Comparison of ENCODE assay signal across 8 cellular contexts in the genomic region with DNA sequence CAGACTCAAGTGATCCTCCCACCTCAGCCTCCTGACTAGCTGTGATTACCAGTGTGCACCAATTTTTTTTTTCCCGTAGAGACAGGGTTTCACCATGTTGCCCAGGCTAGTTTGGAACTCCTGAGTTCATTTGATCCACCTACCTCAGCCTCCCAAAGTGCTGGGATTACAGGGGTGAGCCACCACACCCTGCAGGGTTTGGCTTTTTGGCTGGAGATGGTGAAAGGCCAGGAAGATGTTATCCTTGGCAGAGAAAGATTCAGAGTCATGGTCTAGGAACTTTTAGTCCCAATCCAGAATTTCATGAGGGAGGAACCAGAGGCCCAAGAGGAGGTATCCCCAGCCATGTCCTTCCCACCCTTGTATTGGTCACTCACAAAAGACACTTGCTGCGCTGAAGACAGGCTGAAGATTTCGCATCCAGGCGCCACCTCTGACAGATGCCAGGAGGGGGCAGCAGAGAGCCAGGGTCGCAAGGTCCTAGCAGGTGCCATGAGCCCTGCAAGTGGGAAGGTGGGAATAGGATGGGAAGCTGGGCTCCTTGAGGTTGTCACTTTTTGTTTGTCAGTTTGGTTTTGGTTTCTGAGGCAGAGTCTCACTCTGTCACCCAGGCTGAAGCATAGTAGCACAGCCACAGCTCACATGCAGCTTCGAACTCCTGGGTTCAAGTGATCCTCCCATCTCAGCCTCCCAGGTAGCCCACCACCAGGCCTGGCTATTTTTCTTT. TPM values are rescaled to one million over a fixed set of nuclear protein-coding genes. Genes with fewer than 3 reads are reported as not detected.
DNase-seq lines count a peak whose midpoint lies in the region; ATAC-seq and TF ChIP-seq lines count a peak whose summit lies in the region.
"Not testable (repeated sequence)": the region's sequence is repeated elsewhere in the genome, so short reads cannot be mapped to it uniquely, and the experiment has no call there.

No MANE protein-coding gene starts in this region.

- CTCF ChIA-PET in Calu3 (lab: Charles Lee): interaction anchor here (0.6 to 2.6 kb wide), 11 partner anchors 32 to 448 kb away, joined by 3 to 17 read pairs (median 5); partner anchors contain the start of genes ACTL10 and CBFA2T2

- not testable (repeated sequence) for BruUV-seq in Calu3 (replicated peaks; lab: Mats Ljungman, UMichigan)

- not testable (repeated sequence) for H3K27me3 Mint-ChIP-seq in Calu3 (ENCODE audit: unreplicated experiment)
- H3K27me3 Mint-ChIP-seq in nephron progenitor cell (ENCODE audit: low read depth, poor library complexity): peaks cover 51% of the 10 kb centered on the region

- H3K27ac Mint-ChIP-seq in Calu3 (ENCODE audit: unreplicated experiment); activated naive CD4-positive, alpha-beta T cell treated with anti-CD3 and anti-CD28 coated beads, Interleukin-2, amount 50 U/mL, for 72 hours; nephron progenitor cell: not testable (repeated sequence)

- DNase-seq in Calu3: peak; percentile 96
- DNase-seq in NCI-H2196 (lab: John Stamatoyannopoulos, UW; ENCODE audit: unreplicated experiment): peak; percentile 81
- DNase-seq in T-helper 9 cell: peak; percentile 84
- DNase-seq in activated naive CD4-positive, alpha-beta T cell treated with anti-CD3 and anti-CD28 coated beads, Interleukin-2, amount 50 U/mL, for 72 hours (ENCODE audit: low spot score in 2 of 2): peak; percentile 78 to 88
- peak; percentile 57 for DNase-seq in foreskin melanocyte
- DNase-seq in nephron progenitor cell: peak; percentile 93
- peak; percentile 93 for DNase-seq in stimulated activated CD8-positive, alpha-beta memory T cell treated with anti-CD3 and anti-CD28 coated beads, Interleukin-4, amount 100 ng/mL, for 48 hours

- not testable (repeated sequence) for H3K36me3 Mint-ChIP-seq in Calu3 (ENCODE audit: insufficient read depth, unreplicated experiment); activated naive CD4-positive, alpha-beta T cell treated with anti-CD3 and anti-CD28 coated beads, Interleukin-2, amount 50 U/mL, for 72 hours; nephron progenitor cell (ENCODE audit: low read depth)

- H3K4me3 Mint-ChIP-seq in Calu3 (ENCODE audit: low read depth, unreplicated experiment); nephron progenitor cell: not testable (repeated sequence)

- H3K9me3 Mint-ChIP-seq in Calu3 (ENCODE audit: low read depth, unreplicated experiment); activated naive CD4-positive, alpha-beta T cell treated with anti-CD3 and anti-CD28 coated beads, Interleukin-2, amount 50 U/mL, for 72 hours; nephron progenitor cell: not testable (repeated sequence)

- H3K4me1 Mint-ChIP-seq in Calu3 (ENCODE audit: low read depth, unreplicated experiment); nephron progenitor cell: not testable (repeated sequence)

- intact Hi-C loops in Calu3 (cut with micrococcal nuclease; ENCODE audit: unreplicated experiment): loop anchor here (1.0 to 5.0 kb wide), 2 partner anchors 195 to 211 kb away; no protein-coding TSS in a partner anchor

- TF ChIP-seq CTCF in Calu3 (IDR thresholded peaks at IDR 0.05; ENCODE audit: unreplicated experiment) (peak; percentile 99), nephron progenitor cell (IDR thresholded peaks at IDR 0.05) (peak; percentile 97)

- peak; percentile 59 for ATAC-seq in HG02610 (IDR thresholded peaks at IDR 0.05; ENCODE audit: unreplicated experiment)
- peak; percentile 90 to 98 for ATAC-seq in activated naive CD4-positive, alpha-beta T cell treated with anti-CD3 and anti-CD28 coated beads, Interleukin-2, amount 50 U/mL, for 72 hours

RNA-seq across cellular contexts. Expression of gene SNTA1, which starts 13.5 kb away (rescaled TPM):
- total RNA-seq in Calu3 (2022): 5.1 and 7.6 TPM in 2 replicates
- total RNA-seq in activated naive CD4-positive, alpha-beta T cell treated with anti-CD3 and anti-CD28 coated beads, Interleukin-2, amount 50 U/mL, for 72 hours: 1 to 10 TPM; 3.1 TPM

RNA-seq across cellular contexts. Expression of gene CBFA2T2, which starts 32.8 kb away (rescaled TPM):
- 17.8 and 20.5 TPM in 2 replicates for total RNA-seq in Calu3 (2022)
- total RNA-seq in activated naive CD4-positive, alpha-beta T cell treated with anti-CD3 and anti-CD28 coated beads, Interleukin-2, amount 50 U/mL, for 72 hours: 10 to 100 TPM; 13.7 to 16.3 TPM

RNA-seq across cellular contexts. Expression of gene CDK5RAP1, which starts 55.8 kb away (rescaled TPM):
- 63.6 and 65.8 TPM in 2 replicates for total RNA-seq in Calu3 (2022)
- total RNA-seq in activated naive CD4-positive, alpha-beta T cell treated with anti-CD3 and anti-CD28 coated beads, Interleukin-2, amount 50 U/mL, for 72 hours: 10 to 100 TPM; 40.0 to 44.2 TPM

Comparison
In these comparisons a context has a peak if more than half of its experiments do, and no peak if none do; other contexts are left out.
1. Peak in every context shown above with its lines: DNase-seq and ATAC-seq.